8 cellular contexts compared by ENCODE assay signal in genomic region chr5:36875789-36876388, GRCh38. TPM values are rescaled to one million over a fixed set of nuclear protein-coding genes. Genes with fewer than 3 reads are reported as not detected.
DNase-seq lines count a peak whose midpoint lies in the region; ATAC-seq, FAIRE-seq and TF ChIP-seq lines count a peak whose summit lies in the region.

No MANE protein-coding gene starts in this region.

- H3K27me3 ChIP-seq in DOHH2 (ENCODE audit: control insufficient read depth, low read length), result no peaks in the 10 kb centered on the region
- no peaks in the 10 kb centered on the region for H3K27me3 ChIP-seq in RWPE2 (ENCODE audit: insufficient read depth, poor library complexity, severe bottlenecking)
- no peaks in the 10 kb centered on the region for H3K27me3 ChIP-seq in neutrophil
- no peaks in the 10 kb centered on the region for H3K27me3 ChIP-seq in suprapubic skin

- peaks cover 44% of the 10 kb centered on the region for H3K4me1 ChIP-seq in DOHH2 (ENCODE audit: control insufficient read depth, low read length)
- H3K4me1 ChIP-seq in RWPE2 (ENCODE audit: insufficient read depth, poor library complexity, severe bottlenecking), result peaks cover 41% of the 10 kb centered on the region
- H3K4me1 ChIP-seq in neutrophil (ENCODE audit: control insufficient read depth in 1 of 2, insufficient read depth in 1 of 2, low read depth in 1 of 2, low read length in 1 of 2), result peaks cover 38 to 43% of the 10 kb centered on the region in 2 experiments
- H3K4me1 ChIP-seq in suprapubic skin, result peaks cover 52% of the 10 kb centered on the region

- peaks cover 26% of the 10 kb centered on the region for H4K20me1 ChIP-seq in DOHH2 (ENCODE audit: control insufficient read depth, insufficient read depth, low read depth, low read length)

- peaks cover 97% of the 10 kb centered on the region for H3K79me2 ChIP-seq in DOHH2 (ENCODE audit: control insufficient read depth, low read length)

- peak overlapping the region; percentile 87 for H3K27ac ChIP-seq in DOHH2 (ENCODE audit: low read depth, low read length)
- H3K27ac ChIP-seq in RWPE2 (ENCODE audit: poor library complexity, severe bottlenecking), result peak overlapping the region; percentile 87
- peak overlapping the region; percentile 98 for H3K27ac ChIP-seq in neutrophil
- peak overlapping the region; percentile 98 for H3K27ac ChIP-seq in suprapubic skin

- no peaks in the 10 kb centered on the region for H3K9me2 ChIP-seq in DOHH2 (replicated peaks; ENCODE audit: control insufficient read depth, low read length)

- H3K4me3 ChIP-seq in DOHH2 (ENCODE audit: low read length), result peak overlapping the region; percentile 91
- peak overlapping the region; percentile 97 for H3K4me3 ChIP-seq in RWPE2 (ENCODE audit: severe bottlenecking)
- H3K4me3 ChIP-seq in neutrophil (ENCODE audit: low read depth in 1 of 2, low read length in 1 of 2), result peak overlapping the region; percentile 84 to 92
- peak overlapping the region; percentile 75 for H3K4me3 ChIP-seq in suprapubic skin

- H3K9me3 ChIP-seq in DOHH2 (ENCODE audit: control insufficient read depth, insufficient read depth, low read length) (no peaks in the 10 kb centered on the region), RWPE2 (ENCODE audit: severe bottlenecking) (no peaks in the 10 kb centered on the region), neutrophil (no peaks in the 10 kb centered on the region), suprapubic skin (no peaks in the 10 kb centered on the region)

- peak; percentile 54 for TF ChIP-seq CTCF in DOHH2 (IDR thresholded peaks at IDR 0.05; ENCODE audit: low read depth, low read length, poor library complexity, severe bottlenecking)
- peak; percentile 82 for TF ChIP-seq CTCF in RWPE2 (IDR thresholded peaks at IDR 0.05; ENCODE audit: poor library complexity, severe bottlenecking)
- TF ChIP-seq CTCF in neutrophil (IDR thresholded peaks at IDR 0.05), result peak; percentile 30
- peak in 1 of 2 donors; percentile 43 for TF ChIP-seq CTCF in suprapubic skin (IDR thresholded peaks at IDR 0.05)

- under 1% methylated on average over 32 of the region's 60 CpGs for WGBS in suprapubic skin

- peak; percentile 62 for ATAC-seq in RWPE2 (ENCODE audit: low read depth)

- peaks cover 37% of the 10 kb centered on the region for H3K36me3 ChIP-seq in DOHH2 (ENCODE audit: control insufficient read depth, low read length)
- H3K36me3 ChIP-seq in RWPE2 (ENCODE audit: low read depth), result peaks cover 9% of the 10 kb centered on the region; the same call in 1 of the 2 replicates
- no peaks in the 10 kb centered on the region for H3K36me3 ChIP-seq in neutrophil
- no peaks in the 10 kb centered on the region for H3K36me3 ChIP-seq in suprapubic skin

- H3F3A ChIP-seq in DOHH2 (ENCODE audit: control insufficient read depth, insufficient read depth), result peaks cover 15% of the 10 kb centered on the region

- TF ChIP-seq POLR2A in suprapubic skin (IDR thresholded peaks at IDR 0.05), result peak in 1 of 2 donors; percentile 44

- no peak for FAIRE-seq in frontal cortex (lab: Jason Lieb, UNC)

- H3K4me2 ChIP-seq in DOHH2 (ENCODE audit: low read length), result peak overlapping the region; percentile 80

- no peak for TF ChIP-seq EP300 in suprapubic skin (IDR thresholded peaks at IDR 0.05)

- DNase-seq in GOT3 (lab: John Stamatoyannopoulos, UW) (peak; percentile 6), LHCN-M2 (ENCODE audit: low read depth) (peak; percentile 75), RWPE2 (ENCODE audit: low spot score) (peak; percentile 82), frontal cortex (ENCODE audit: low spot score in 2 of 2) (peak; percentile 70 to 72), suprapubic skin (ENCODE audit: low spot score in 2 of 2) (peak; percentile 88)
- peak; percentile 54 for DNase-seq in activated gamma-delta T cell treated with anti-CD3 and anti-CD28 coated beads, Interleukin-2, amount 50 U/mL, for 16 hours (ENCODE audit: low read depth)

RNA-seq across cellular contexts. Expression of gene NIPBL, which starts 0.7 kb away (rescaled TPM):
- total RNA-seq in LHCN-M2 (2014; rRNA removed), result 14.7 and 15.3 TPM in 2 replicates
- polyA plus RNA-seq in LHCN-M2 (2012), result 5.1 TPM
- total RNA-seq in frontal cortex, result 55.8 TPM
- total RNA-seq in suprapubic skin, result 100 to 1,000 TPM in 1 of 4 donors, 10 to 100 TPM in 3; 40.3 to 123 (median 60.4) TPM

Comparison
In these comparisons a context has a peak if more than half of its experiments do, and no peak if none do; other contexts are left out.
1. Peak in every context shown above with its lines: DNase-seq, ATAC-seq, H3K4me3 ChIP-seq and H3K27ac ChIP-seq.
2. DNase-seq: peak in every context shown above with its lines; median percentile 88 in suprapubic skin; 82 in RWPE2; 75 in LHCN-M2; 71 in frontal cortex; 54 in activated gamma-delta T cell treated with anti-CD3 and anti-CD28 coated beads, Interleukin-2, amount 50 U/mL, for 16 hours; 6 in GOT3.